ENCODE assay signal across 23 cellular contexts in genomic region chr21:42649122-42650032, GRCh38.
"Had no signal": no experiment of that assay in that cellular context is flagged by ENCODE, and none has a peak within 500 bp of the region (broad histone marks: within the 10 kb centered on the region; RNA-seq: fewer than 3 reads in every experiment).

No MANE protein-coding gene starts in this region.

- H3K27me3 Mint-ChIP-seq: activated CD4-positive, alpha-beta T cell treated with anti-CD3 and anti-CD28 coated beads for 36 hours had no signal

- H3K27me3 ChIP-seq: testis, transverse colon had no signal

- H3K4me3 Mint-ChIP-seq: activated CD4-positive, alpha-beta T cell treated with anti-CD3 and anti-CD28 coated beads for 36 hours; activated T-cell treated with anti-CD3 and anti-CD28 coated beads, Interleukin-2, amount 50 U/mL, for 72 hours; effector memory CD8-positive, alpha-beta T cell; T-helper 2 cell treated with Interferon-gamma antibody and Interleukin-4, amounts not matched to agents 5 μg/mL and 100 μg/mL, for 36 hours had no signal

- DNase-seq: activated CD4-positive, alpha-beta T cell treated with anti-CD3 and anti-CD28 coated beads for 36 hours; activated CD4-positive, alpha-beta T cell treated with anti-CD3 and anti-CD28 coated beads, Interleukin-2, amount 50 U/mL, for 4 hours; activated CD4-positive, CD25-positive, alpha-beta regulatory T cell; activated naive CD4-positive, alpha-beta T cell; activated T-cell treated with anti-CD3 and anti-CD28 coated beads for 4 hours; activated T-cell treated with anti-CD3 and anti-CD28 coated beads, Interleukin-2, amount 50 U/mL, for 72 hours; cortex of kidney; effector memory CD8-positive, alpha-beta T cell; erythroblast; gastrocnemius medialis; hypothalamus; kidney glomerular epithelial cell; mammary epithelial cell; naive B cell; retina; stimulated activated CD4-positive, alpha-beta T cell treated with anti-CD3 and anti-CD28 coated beads, Interleukin-4, amount 100 ng/mL, for 1 hour; stimulated activated naive CD8-positive, alpha-beta T cell treated with anti-CD3 and anti-CD28 coated beads, Interleukin-15, Interleukin-2, amounts not matched to agents 100 U/mL and 50 U/mL, for 24 hours; T-helper 1 cell; testis; transverse colon had no signal

- H3K27ac Mint-ChIP-seq: activated naive CD4-positive, alpha-beta T cell treated with anti-CD3 and anti-CD28 coated beads, Interleukin-2, amount 50 U/mL, for 72 hours; activated T-cell treated with anti-CD3 and anti-CD28 coated beads, Interleukin-2, amount 50 U/mL, for 72 hours; effector memory CD8-positive, alpha-beta T cell; T-helper 2 cell treated with Interferon-gamma antibody and Interleukin-4, amounts not matched to agents 5 μg/mL and 100 μg/mL, for 36 hours had no signal

- H3K9me3 Mint-ChIP-seq: activated naive CD4-positive, alpha-beta T cell treated with anti-CD3 and anti-CD28 coated beads, Interleukin-2, amount 50 U/mL, for 72 hours; activated T-cell treated with anti-CD3 and anti-CD28 coated beads, Interleukin-2, amount 50 U/mL, for 72 hours; effector memory CD8-positive, alpha-beta T cell; naive B cell; T-helper 2 cell treated with Interferon-gamma antibody and Interleukin-4, amounts not matched to agents 5 μg/mL and 100 μg/mL, for 36 hours had no signal

- H3K9me3 ChIP-seq: gastrocnemius medialis, left lung, testis, transverse colon had no signal

- H3K36me3 ChIP-seq: gastrocnemius medialis, left lung, transverse colon had no signal

- ATAC-seq: activated CD4-positive, alpha-beta T cell treated with anti-CD3 and anti-CD28 coated beads for 36 hours; activated naive CD4-positive, alpha-beta T cell treated with anti-CD3 and anti-CD28 coated beads, Interleukin-2, amount 50 U/mL, for 72 hours; activated T-cell treated with anti-CD3 and anti-CD28 coated beads, Interleukin-2, amount 50 U/mL, for 72 hours; effector memory CD8-positive, alpha-beta T cell; gastrocnemius medialis; left lung; stimulated activated naive CD8-positive, alpha-beta T cell treated with anti-CD3 and anti-CD28 coated beads, Interleukin-15, Interleukin-2, amounts not matched to agents 100 U/mL and 50 U/mL, for 24 hours had no signal

- H3K27ac ChIP-seq: gastrocnemius medialis, left lung, testis had no signal

- H3K36me3 Mint-ChIP-seq: activated naive CD4-positive, alpha-beta T cell treated with anti-CD3 and anti-CD28 coated beads, Interleukin-2, amount 50 U/mL, for 72 hours; naive B cell had no signal

- H3K4me3 ChIP-seq: gastrocnemius medialis, left lung, testis, transverse colon had no signal
